Comparison of ENCODE assay signal across 8 cellular contexts in genomic region chr16:16021988-16022682, GRCh38.
DNase-seq lines count a peak whose midpoint lies in the region; FAIRE-seq and TF ChIP-seq lines count a peak whose summit lies in the region.

No MANE protein-coding gene starts in this region.

- H3K27ac ChIP-seq in Peyer's patch (peak overlapping the region; percentile 36 to 77 (median 38)), mesenchymal stem cell (ENCODE audit: low read length, poor library complexity, severe bottlenecking) (peak overlapping the region; percentile 90), tibial nerve (peak overlapping the region in 3 of 4 donors; percentile 31 to 75 (median 32))

- peak overlapping the region; percentile 95 to 98 for H3K18ac ChIP-seq in mesenchymal stem cell (ENCODE audit: low read depth in 1 of 2, low read length in 2 of 2)

- peaks cover 8% of the 10 kb centered on the region for H3K79me1 ChIP-seq in mesenchymal stem cell (replicated peaks; ENCODE audit: low read length, poor library complexity, severe bottlenecking)

- H3K27me3 ChIP-seq in Peyer's patch (no peaks in the 10 kb centered on the region), endocrine pancreas (ENCODE audit: control insufficient read depth, insufficient read depth, low read length) (no peaks in the 10 kb centered on the region), mesenchymal stem cell (ENCODE audit: control insufficient read depth in 1 of 2, insufficient read depth in 1 of 2, low read length in 2 of 2) (no peaks in the 10 kb centered on the region), tibial nerve (no peaks in the 10 kb centered on the region)

- H2AK5ac ChIP-seq in mesenchymal stem cell (ENCODE audit: low read length, severe bottlenecking) = peak overlapping the region; percentile 90

- DNase-seq in NCI-H2029 (lab: John Stamatoyannopoulos, UW) = peak; percentile 52
- DNase-seq in NCI-H2029 treated with DMSO at 0.1 percent for 48 hours (lab: John Stamatoyannopoulos, UW) = no peak
- peak; percentile 43 to 92 (median 83) for DNase-seq in Peyer's patch
- DNase-seq in mesenchymal stem cell = peak; percentile 98
- peak; percentile 90 to 94 for DNase-seq in tibial nerve (ENCODE audit: low spot score in 2 of 2)
- no peak for DNase-seq in D721Med (ENCODE audit: insufficient read length, low spot score)
- no peak for DNase-seq in NCI-H345 treated with DMSO at 0.1 percent for 48 hours (lab: John Stamatoyannopoulos, UW; ENCODE audit: unreplicated experiment)

- H3K9me3 ChIP-seq in Peyer's patch = no peaks in the 10 kb centered on the region
- H3K9me3 ChIP-seq in endocrine pancreas (ENCODE audit: control insufficient read depth, low read length) = no peaks in the 10 kb centered on the region
- H3K9me3 ChIP-seq in mesenchymal stem cell (ENCODE audit: control insufficient read depth, low read length) = no peaks in the 10 kb centered on the region
- H3K9me3 ChIP-seq in tibial nerve = no peaks in the 10 kb centered on the region

- H3K4me1 ChIP-seq in Peyer's patch (peaks cover 0 to 17% (median 2%) of the 10 kb centered on the region in 4 donors), endocrine pancreas (ENCODE audit: control insufficient read depth, insufficient read depth, low read length) (no peaks in the 10 kb centered on the region), mesenchymal stem cell (ENCODE audit: control insufficient read depth, insufficient read depth, low read depth, low read length) (peaks cover 33% of the 10 kb centered on the region), tibial nerve (peaks cover 0 to 35% (median 10%) of the 10 kb centered on the region in 4 donors)

- H3K23ac ChIP-seq in mesenchymal stem cell (ENCODE audit: low read length in 2 of 2) = peak overlapping the region in 1 of 2 experiments; percentile 13

- peak overlapping the region; percentile 51 for H3K4me2 ChIP-seq in mesenchymal stem cell (ENCODE audit: low read length, poor library complexity, severe bottlenecking)

- peak overlapping the region; percentile 34 for H2BK120ac ChIP-seq in mesenchymal stem cell (ENCODE audit: low read depth, low read length)

- TF ChIP-seq POLR2A in Peyer's patch (IDR thresholded peaks at IDR 0.05) (no peak), tibial nerve (IDR thresholded peaks at IDR 0.05) (no peak)

- TF ChIP-seq CTCF in Peyer's patch (IDR thresholded peaks at IDR 0.05) = no peak
- no peak for TF ChIP-seq CTCF in tibial nerve (IDR thresholded peaks at IDR 0.05)
- no peak for TF ChIP-seq CTCF in D721Med (IDR thresholded peaks at IDR 0.05; ENCODE audit: insufficient read depth, missing control alignments)

- H3K9ac ChIP-seq in endocrine pancreas (ENCODE audit: control insufficient read depth, insufficient read depth, low read length) (peak overlapping the region; percentile 2), mesenchymal stem cell (ENCODE audit: low read length) (peak overlapping the region; percentile 67)

- peak overlapping the region; percentile 73 to 92 for H3K4ac ChIP-seq in mesenchymal stem cell (ENCODE audit: low read depth in 1 of 2, low read length in 2 of 2)

- no peak for FAIRE-seq in D721Med (lab: Jason Lieb, UNC)

- H3K4me3 ChIP-seq in Peyer's patch = no peak overlapping the region
- H3K4me3 ChIP-seq in endocrine pancreas (ENCODE audit: control insufficient read depth, insufficient read depth, low read length) = no peak overlapping the region
- peak overlapping the region in 1 of 2 experiments; percentile 46 for H3K4me3 ChIP-seq in mesenchymal stem cell (ENCODE audit: insufficient read depth in 1 of 2, low read depth in 1 of 2, low read length in 2 of 2)
- no peak overlapping the region for H3K4me3 ChIP-seq in tibial nerve

- peak overlapping the region; percentile 85 to 93 for H2BK12ac ChIP-seq in mesenchymal stem cell (ENCODE audit: low read length in 2 of 2)

- 19% methylated on average over 9 of the region's 10 CpGs for WGBS in mesenchymal stem cell
- 30 to 32% methylated on average over 7 of the region's 10 CpGs for WGBS in tibial nerve, 2 donors

- H2BK15ac ChIP-seq in mesenchymal stem cell (ENCODE audit: low read depth, poor library complexity, severe bottlenecking) = peak overlapping the region; percentile 48

- peak overlapping the region; percentile 63 for H2BK5ac ChIP-seq in mesenchymal stem cell (ENCODE audit: low read depth, low read length, poor library complexity, severe bottlenecking)

- TF ChIP-seq EP300 in tibial nerve (IDR thresholded peaks at IDR 0.05) = peak in 1 of 2 donors; percentile 68

- H3K14ac ChIP-seq in mesenchymal stem cell (ENCODE audit: low read length in 2 of 2) = no peak overlapping the region

- H4K8ac ChIP-seq in mesenchymal stem cell (ENCODE audit: low read length) = peak overlapping the region; percentile 85

- H3K36me3 ChIP-seq in Peyer's patch (peaks cover 0 to 19% (median 0%) of the 10 kb centered on the region in 3 donors), endocrine pancreas (ENCODE audit: control insufficient read depth, insufficient read depth, low read length) (no peaks in the 10 kb centered on the region), mesenchymal stem cell (ENCODE audit: control insufficient read depth in 1 of 2, insufficient read depth in 2 of 2, low read depth in 1 of 2, low read length in 2 of 2) (peaks cover 19 to 41% of the 10 kb centered on the region in 2 experiments), tibial nerve (peaks cover 0 to 33% (median 0%) of the 10 kb centered on the region in 3 donors)

- H2AFZ ChIP-seq in mesenchymal stem cell (ENCODE audit: low read depth, low read length) = no peak overlapping the region

- peak overlapping the region; percentile 88 for H4K91ac ChIP-seq in mesenchymal stem cell (ENCODE audit: low read length)

Comparison
In these comparisons a context has a peak if more than half of its experiments do, and no peak if none do; other contexts are left out.
1. DNase-seq: peak in NCI-H2029 (single experiment), Peyer's patch (3 of 3), mesenchymal stem cell (single experiment) and tibial nerve (2 of 2); none in NCI-H2029 treated with DMSO at 0.1 percent for 48 hours (single experiment), D721Med (single experiment) and NCI-H345 treated with DMSO at 0.1 percent for 48 hours (single experiment).
2. H3K27ac ChIP-seq: peak in every context shown above with its lines; median percentile 90 in mesenchymal stem cell; 38 in Peyer's patch; 32 in tibial nerve.